In the genomic region with DNA sequence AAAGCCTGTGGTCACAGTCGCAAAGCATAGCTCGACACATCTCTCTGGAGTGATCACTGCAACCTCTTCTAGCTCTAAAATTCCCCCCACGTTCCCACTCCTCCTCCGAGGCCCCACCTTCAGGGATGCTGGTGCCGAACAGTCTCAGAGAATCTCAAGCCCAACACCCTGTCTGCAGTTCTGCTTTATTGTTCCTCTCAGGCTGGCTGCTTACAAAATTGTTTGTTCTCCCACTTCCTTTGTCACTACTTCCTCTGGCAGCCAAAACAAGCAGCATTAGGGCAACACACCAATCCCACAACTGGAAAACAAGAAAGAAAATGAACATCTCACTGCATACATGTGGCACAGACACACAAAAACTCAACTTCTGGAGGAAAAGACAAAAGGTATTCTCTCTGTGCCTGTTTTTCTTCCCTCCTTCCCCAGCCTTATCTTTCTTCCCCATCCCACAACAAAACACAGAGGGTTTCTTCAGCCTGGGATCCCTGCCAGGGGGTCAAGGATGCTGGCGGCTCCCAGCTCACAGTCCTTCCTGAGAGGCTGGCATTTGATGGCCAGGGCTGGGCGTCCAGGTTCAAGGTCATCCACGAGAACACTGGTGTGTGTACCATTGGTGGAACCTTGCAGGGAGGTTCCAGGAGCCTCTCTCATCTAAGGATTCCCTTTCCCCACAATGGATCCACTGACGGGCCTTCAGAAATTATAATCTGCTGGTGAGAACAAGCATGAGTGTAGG, we compare ENCODE assay signal across 15 cellular contexts.
DNase-seq lines count a peak whose midpoint lies in the region; ATAC-seq and TF ChIP-seq lines count a peak whose summit lies in the region.
"Had no signal": no experiment of that assay in that cellular context is flagged by ENCODE, and none has a peak within 500 bp of the region (broad histone marks: within the 10 kb centered on the region; RNA-seq: fewer than 3 reads in every experiment).

No MANE protein-coding gene starts in this region.

- H3K9me3 Mint-ChIP-seq in GM23338 = no peaks in the 10 kb centered on the region
- no peaks in the 10 kb centered on the region for H3K9me3 Mint-ChIP-seq in CD8-positive, alpha-beta memory T cell
- H3K9me3 Mint-ChIP-seq in CD4-positive, alpha-beta T cell = no peaks in the 10 kb centered on the region
- H3K9me3 Mint-ChIP-seq: activated CD4-positive, alpha-beta T cell treated with anti-CD3 and anti-CD28 coated beads, Interleukin-2, amount 10 ng/mL, durations not matched to agents 24 days and 14 days had no signal

- TF ChIP-seq CTCF in GM23338 (conservative IDR thresholded peaks at IDR 0.05; ENCODE audit: low read depth in 2 of 2) (no peak), PC-3 (conservative IDR thresholded peaks at IDR 0.05; ENCODE audit: low read depth, low read length) (no peak), Peyer's patch (IDR thresholded peaks at IDR 0.05) (no peak)
- TF ChIP-seq CTCF in CD4-positive, alpha-beta T cell (IDR thresholded peaks at IDR 0.05) = no peak

- no peaks in the 10 kb centered on the region for H3K79me2 ChIP-seq in GM23338 (replicated peaks; ENCODE audit: insufficient read depth)
- H3K79me2 ChIP-seq in PC-3 (ENCODE audit: low read length) = no peaks in the 10 kb centered on the region
- no peaks in the 10 kb centered on the region for H3K79me2 ChIP-seq in trophoblast cell (ENCODE audit: control insufficient read depth, insufficient read depth, low read length, poor library complexity)

- peak overlapping the region; percentile 63 for H3K14ac ChIP-seq in trophoblast cell (ENCODE audit: low read length)

- H3K4me3 ChIP-seq in GM23338 (no peak overlapping the region), PC-3 (ENCODE audit: low read length) (no peak overlapping the region), trophoblast cell (ENCODE audit: low read depth, low read length) (no peak overlapping the region), Peyer's patch (no peak overlapping the region)
- no peak overlapping the region for H3K4me3 ChIP-seq in CD8-positive, alpha-beta memory T cell (ENCODE audit: low read length)
- H3K4me3 ChIP-seq: cardiac muscle cell, SJSA1, tibial nerve had no signal

- no CpG with 5 or more reads among the region's 9 CpGs for WGBS in trophoblast cell (ENCODE audit: extremely low coverage, insufficient coverage, insufficient read length)

- H3K4ac ChIP-seq in trophoblast cell (ENCODE audit: low read depth, low read length) = no peak overlapping the region

- no peak overlapping the region for H3K18ac ChIP-seq in trophoblast cell (ENCODE audit: low read length)

- no peak overlapping the region for H2BK120ac ChIP-seq in trophoblast cell (ENCODE audit: insufficient read depth, low read length, poor library complexity)

- H3K27me3 ChIP-seq in GM23338 (ENCODE audit: insufficient read depth) = no peaks in the 10 kb centered on the region
- no peaks in the 10 kb centered on the region for H3K27me3 ChIP-seq in PC-3 (ENCODE audit: low read length)
- H3K27me3 ChIP-seq in trophoblast cell (ENCODE audit: insufficient read depth, low read length) = no peaks in the 10 kb centered on the region
- no peaks in the 10 kb centered on the region for H3K27me3 ChIP-seq in Peyer's patch
- no peaks in the 10 kb centered on the region for H3K27me3 ChIP-seq in CD8-positive, alpha-beta memory T cell (ENCODE audit: insufficient read depth, low read length, poor library complexity, severe bottlenecking)
- peaks cover 3% of the 10 kb centered on the region for H3K27me3 ChIP-seq in CD4-positive, alpha-beta T cell (ENCODE audit: control insufficient read depth, insufficient read depth, low read length)
- H3K27me3 ChIP-seq: cardiac muscle cell, SJSA1, tibial nerve had no signal

- peak overlapping the region; percentile 95 for H2AFZ ChIP-seq in GM23338
- H2AFZ ChIP-seq in PC-3 (ENCODE audit: low read length) = 0 out of 2 replicates have a peak overlapping the region, but pooled peaks have one; percentile 4
- peak overlapping the region; percentile 62 for H2AFZ ChIP-seq in trophoblast cell (ENCODE audit: insufficient read depth, low read length, poor library complexity)

- H3K36me3 Mint-ChIP-seq in GM23338 (ENCODE audit: low read depth) = no peaks in the 10 kb centered on the region
- no peaks in the 10 kb centered on the region for H3K36me3 Mint-ChIP-seq in CD8-positive, alpha-beta memory T cell
- H3K36me3 Mint-ChIP-seq in CD4-positive, alpha-beta T cell (ENCODE audit: low read depth) = no peaks in the 10 kb centered on the region
- H3K36me3 Mint-ChIP-seq: naive B cell had no signal

- no peak overlapping the region for H3K23ac ChIP-seq in trophoblast cell (ENCODE audit: low read length)

- H3K27ac Mint-ChIP-seq in GM23338 = no peak overlapping the region
- peak overlapping the region in 1 of 8 donors; percentile 29 for H3K27ac Mint-ChIP-seq in CD8-positive, alpha-beta memory T cell
- no peak overlapping the region for H3K27ac Mint-ChIP-seq in CD4-positive, alpha-beta T cell
- H3K27ac Mint-ChIP-seq: activated CD4-positive, alpha-beta T cell treated with anti-CD3 and anti-CD28 coated beads, Interleukin-2, amount 10 ng/mL, durations not matched to agents 24 days and 14 days; naive B cell had no signal

- peak overlapping the region; percentile 34 for H2BK5ac ChIP-seq in trophoblast cell (ENCODE audit: low read depth, low read length, poor library complexity)

- BruUV-seq in PC-3 (replicated peaks; lab: Mats Ljungman, UMichigan) = no TSS peak

- ATAC-seq in GM23338 = no peak
- ATAC-seq in PC-3 = no peak; the same call in 1 of the 2 replicates
- peak; percentile 59 to 70 for ATAC-seq in left cardiac atrium
- ATAC-seq in CD4-positive, alpha-beta T cell (ENCODE audit: poor library complexity) = no peak

- peak overlapping the region; percentile 62 for H4K8ac ChIP-seq in trophoblast cell (ENCODE audit: low read depth, low read length)

- POLR2A ChIA-PET in PC-3 (lab: Charles Lee; ENCODE audit: unreplicated experiment) = no interaction called here
- POLR2A ChIA-PET in CD8-positive, alpha-beta memory T cell (lab: Charles Lee) = no interaction called here
- POLR2A ChIA-PET in CD4-positive, alpha-beta T cell (lab: Charles Lee) = no interaction called here

- H2BK12ac ChIP-seq in trophoblast cell (ENCODE audit: low read length) = peak overlapping the region; percentile 68

- peaks cover 14% of the 10 kb centered on the region for H3K4me1 Mint-ChIP-seq in GM23338
- H3K4me1 Mint-ChIP-seq in CD8-positive, alpha-beta memory T cell = peaks cover 0 to 3% (median 0%) of the 10 kb centered on the region in 3 donors
- no peaks in the 10 kb centered on the region for H3K4me1 Mint-ChIP-seq in CD4-positive, alpha-beta T cell (ENCODE audit: low read depth)
- H3K4me1 Mint-ChIP-seq: naive B cell had no signal

- H3K9me2 ChIP-seq in GM23338 (ENCODE audit: insufficient read depth) = no peaks in the 10 kb centered on the region; the same call in 1 of the 2 replicates
- H3K9me2 ChIP-seq in PC-3 (replicated peaks; ENCODE audit: low read length) = no peaks in the 10 kb centered on the region

- CTCF ChIA-PET in PC-3 (lab: Charles Lee) = no interaction called here
- CTCF ChIA-PET in CD8-positive, alpha-beta memory T cell (lab: Charles Lee) = no interaction called here
- CTCF ChIA-PET in CD4-positive, alpha-beta T cell (lab: Charles Lee) = no interaction called here

- H3K9me3 ChIP-seq in PC-3 (ENCODE audit: low read length) (no peaks in the 10 kb centered on the region), trophoblast cell (ENCODE audit: insufficient read depth, low read depth, low read length) (no peaks in the 10 kb centered on the region), Peyer's patch (no peaks in the 10 kb centered on the region)
- no peaks in the 10 kb centered on the region for H3K9me3 ChIP-seq in CD8-positive, alpha-beta memory T cell (ENCODE audit: low read length)
- H3K9me3 ChIP-seq in CD4-positive, alpha-beta T cell (ENCODE audit: control insufficient read depth, low read length) = no peaks in the 10 kb centered on the region
- H3K9me3 ChIP-seq: SJSA1, tibial nerve had no signal

- H3K27me3 Mint-ChIP-seq in GM23338 (ENCODE audit: insufficient read depth, low read depth, poor library complexity) = no peaks in the 10 kb centered on the region
- peaks cover 4% of the 10 kb centered on the region in 2 donors for H3K27me3 Mint-ChIP-seq in CD8-positive, alpha-beta memory T cell
- H3K27me3 Mint-ChIP-seq in CD4-positive, alpha-beta T cell = no peaks in the 10 kb centered on the region

- no peak overlapping the region for H3K4me3 Mint-ChIP-seq in GM23338
- no peak overlapping the region for H3K4me3 Mint-ChIP-seq in CD8-positive, alpha-beta memory T cell
- no peak overlapping the region for H3K4me3 Mint-ChIP-seq in CD4-positive, alpha-beta T cell
- H3K4me3 Mint-ChIP-seq: activated CD4-positive, alpha-beta T cell treated with anti-CD3 and anti-CD28 coated beads, Interleukin-2, amount 10 ng/mL, durations not matched to agents 24 days and 14 days; naive B cell had no signal

- no peak for TF ChIP-seq POLR2A in Peyer's patch (IDR thresholded peaks at IDR 0.05)

- DNase-seq in GM23338 (ENCODE audit: low spot score) (no peak), PC-3 (no peak), left cardiac atrium (no peak), trophoblast cell (no peak), Peyer's patch (no peak), COLO668 (lab: John Stamatoyannopoulos, UW; ENCODE audit: unreplicated experiment) (no peak)
- DNase-seq in CD8-positive, alpha-beta memory T cell = no peak
- DNase-seq in CD4-positive, alpha-beta T cell = no peak
- DNase-seq: activated CD4-positive, alpha-beta T cell treated with anti-CD3 and anti-CD28 coated beads, Interleukin-2, amount 10 ng/mL, durations not matched to agents 24 days and 14 days; erythroblast; MM.1S; naive B cell had no signal

- no peak overlapping the region for H2AK5ac ChIP-seq in trophoblast cell (ENCODE audit: low read length)

- peaks cover 5% of the 10 kb centered on the region for H3K79me1 ChIP-seq in trophoblast cell (ENCODE audit: low read length)

- 0 out of 2 replicates have a peak overlapping the region, but pooled peaks have one; percentile 37 for H3K4me2 ChIP-seq in GM23338
- no peak overlapping the region for H3K4me2 ChIP-seq in PC-3 (ENCODE audit: low read length)
- H3K4me2 ChIP-seq in trophoblast cell (ENCODE audit: low read length) = no peak overlapping the region

- intact Hi-C loops in PC-3 (cut with micrococcal nuclease) = loop anchor here (5.0 kb wide), 1 partner anchor 36 kb away; no protein-coding TSS in a partner anchor
- intact Hi-C loops in left cardiac atrium (cut with DNase I) = no loop called here
- intact Hi-C loops in CD4-positive, alpha-beta T cell (cut with DNase I, micrococcal nuclease) = no loop called here

- peak overlapping the region; percentile 78 for H4K91ac ChIP-seq in trophoblast cell (ENCODE audit: low read depth, low read length)

- H4K20me1 ChIP-seq in GM23338 (replicated peaks; ENCODE audit: insufficient read depth) = no peaks in the 10 kb centered on the region
- no peaks in the 10 kb centered on the region for H4K20me1 ChIP-seq in PC-3 (ENCODE audit: low read length)

- H3K27ac ChIP-seq in GM23338 (ENCODE audit: low read depth) = no peak overlapping the region
- H3K27ac ChIP-seq in PC-3 (ENCODE audit: low read length) = 0 out of 2 replicates have a peak overlapping the region, but pooled peaks have one; percentile 72
- H3K27ac ChIP-seq in trophoblast cell (ENCODE audit: low read depth, low read length) = peak overlapping the region; percentile 28
- H3K27ac ChIP-seq in Peyer's patch = peak overlapping the region in 1 of 4 donors; percentile 3
- H3K27ac ChIP-seq in CD8-positive, alpha-beta memory T cell (ENCODE audit: low read depth, low read length) = no peak overlapping the region
- H3K27ac ChIP-seq in CD4-positive, alpha-beta T cell (ENCODE audit: low read depth, low read length) = no peak overlapping the region
- H3K27ac ChIP-seq: cardiac muscle cell, SJSA1 had no signal

- H3K4me1 ChIP-seq in GM23338 (ENCODE audit: insufficient read depth) (0 out of 2 replicates have a peak, but pooled peaks cover 5% of the 10 kb centered on the region), PC-3 (ENCODE audit: insufficient read depth, low read length) (peaks cover 52% of the 10 kb centered on the region), trophoblast cell (ENCODE audit: control insufficient read depth in 1 of 2, insufficient read depth in 2 of 2, low read length in 2 of 2) (peaks cover 4 to 9% of the 10 kb centered on the region in 2 experiments), Peyer's patch (no peaks in the 10 kb centered on the region)
- no peaks in the 10 kb centered on the region for H3K4me1 ChIP-seq in CD8-positive, alpha-beta memory T cell (ENCODE audit: insufficient read depth, low read length)

- H4K12ac ChIP-seq in trophoblast cell (ENCODE audit: low read depth, low read length) = no peak overlapping the region

- H3K36me3 ChIP-seq in GM23338 (ENCODE audit: insufficient read depth) (no peaks in the 10 kb centered on the region), PC-3 (ENCODE audit: low read depth, low read length) (no peaks in the 10 kb centered on the region), trophoblast cell (ENCODE audit: control insufficient read depth in 1 of 2, insufficient read depth in 2 of 2, low read length in 2 of 2) (no peaks in the 10 kb centered on the region), Peyer's patch (no peaks in the 10 kb centered on the region)
- H3K36me3 ChIP-seq in CD8-positive, alpha-beta memory T cell (ENCODE audit: insufficient read depth, low read length) = no peaks in the 10 kb centered on the region
- H3K36me3 ChIP-seq: cardiac muscle cell, SJSA1, tibial nerve had no signal

- no peak overlapping the region for H3K9ac ChIP-seq in PC-3 (ENCODE audit: low read length)
- no peak overlapping the region for H3K9ac ChIP-seq in trophoblast cell (ENCODE audit: low read length)

- no peaks in the 10 kb centered on the region for H3F3A ChIP-seq in GM23338 (replicated peaks; ENCODE audit: low read depth)
- H3F3A ChIP-seq in PC-3 (ENCODE audit: low read length, unreplicated experiment) = no peaks in the 10 kb centered on the region

Comparison
In these comparisons a context has a peak if more than half of its experiments do, and no peak if none do; other contexts are left out.
1. ATAC-seq: peak in left cardiac atrium (2 of 2); none in GM23338 (single experiment), PC-3 (single experiment) and CD4-positive, alpha-beta T cell (single experiment).
2. H2AFZ ChIP-seq: peak in every context shown above with its lines; median percentile 95 in GM23338; 62 in trophoblast cell; 4 in PC-3.
3. H3K27ac ChIP-seq: peak in PC-3 (single experiment) and trophoblast cell (single experiment); none in GM23338 (single experiment), CD8-positive, alpha-beta memory T cell (single experiment) and CD4-positive, alpha-beta T cell (single experiment).